Comparison of ENCODE assay signal across 9 cellular contexts in genomic region chr11:65420506-65421203, GRCh38. TPM values are rescaled to one million over a fixed set of nuclear protein-coding genes. Genes with fewer than 3 reads are reported as not detected.
DNase-seq lines count a peak whose midpoint lies in the region; ATAC-seq, FAIRE-seq and TF ChIP-seq lines count a peak whose summit lies in the region.
"Had no signal": no experiment of that assay in that cellular context is flagged by ENCODE, and none has a peak within 500 bp of the region (broad histone marks: within the 10 kb centered on the region; RNA-seq: fewer than 3 reads in every experiment).

No MANE protein-coding gene starts in this region.

- H3K4me3 ChIP-seq in SK-N-SH (ENCODE audit: low read depth in 2 of 2, low read length in 1 of 2) (peak overlapping the region; percentile 35 to 77; a peak in 3 of 4 replicates), kidney (ENCODE audit: low read length in 2 of 2) (peak overlapping the region; percentile 65 to 80), suprapubic skin (peak overlapping the region; percentile 91)

- ATAC-seq in SK-N-SH treated with all-trans-retinoic acid at 6 μM for 48 hours (no peak; the same call in 2 of the 3 replicates), HG03280 (IDR thresholded peaks at IDR 0.05; ENCODE audit: unreplicated experiment) (no peak)

- peak overlapping the region; percentile 99 for H3K4me3 Mint-ChIP-seq in activated naive CD8-positive, alpha-beta T cell

- no peaks in the 10 kb centered on the region for H3K9me3 Mint-ChIP-seq in activated naive CD8-positive, alpha-beta T cell (ENCODE audit: low read depth)

- no peak for TF ChIP-seq POLR2A in suprapubic skin (IDR thresholded peaks at IDR 0.05)

- H3K27me3 Mint-ChIP-seq in activated naive CD8-positive, alpha-beta T cell: no peaks in the 10 kb centered on the region

- CTCF ChIA-PET in SK-N-SH (lab: Yijun Ruan, JAX): interaction anchor here (0.6 to 13.0 kb wide), 11 partner anchors 37 to 105 kb away, joined by 3 to 223 read pairs (median 4); partner anchors contain the start of genes MALAT1 and SLC25A45

- DNase-seq in SK-N-SH (peak; percentile 22), kidney (peak; percentile 30), suprapubic skin (ENCODE audit: low spot score in 2 of 2) (no peak), GM19239 (ENCODE audit: insufficient read length, low spot score) (no peak), RKO (ENCODE audit: low spot score) (no peak)

- H3K27ac Mint-ChIP-seq in activated naive CD8-positive, alpha-beta T cell: peak overlapping the region; percentile 99

- TF ChIP-seq CTCF in SK-N-SH (IDR thresholded peaks at IDR 0.05): no peak
- no peak for TF ChIP-seq CTCF in kidney (IDR thresholded peaks at IDR 0.05; ENCODE audit: borderline replicate concordance, extremely low read depth, insufficient read depth)
- TF ChIP-seq CTCF in suprapubic skin (IDR thresholded peaks at IDR 0.05): no peak

- H3K4me1 Mint-ChIP-seq in activated naive CD8-positive, alpha-beta T cell (ENCODE audit: low read depth): peaks cover 57% of the 10 kb centered on the region

- H3K27me3 ChIP-seq in SK-N-SH (ENCODE audit: insufficient read depth): no peaks in the 10 kb centered on the region
- H3K27me3 ChIP-seq in suprapubic skin: no peaks in the 10 kb centered on the region

- peaks cover 16 to 27% of the 10 kb centered on the region in 2 experiments for H3K36me3 ChIP-seq in SK-N-SH (replicated peaks in 1 of 2; ENCODE audit: control insufficient read depth in 1 of 2, insufficient read depth in 2 of 2, low read length in 1 of 2)
- peaks cover 16 to 30% of the 10 kb centered on the region in 2 donors for H3K36me3 ChIP-seq in kidney (ENCODE audit: control insufficient read depth in 1 of 2, insufficient read depth in 2 of 2, low read length in 2 of 2)
- H3K36me3 ChIP-seq in suprapubic skin: peaks cover 10% of the 10 kb centered on the region

- H3K9me2 ChIP-seq in SK-N-SH: no peaks in the 10 kb centered on the region

- H3K9ac ChIP-seq in SK-N-SH (peak overlapping the region; percentile 98), kidney (ENCODE audit: low read length in 2 of 2) (peak overlapping the region; percentile 92 to 97)

- peak overlapping the region; percentile 100 for H3K27ac ChIP-seq in SK-N-SH (ENCODE audit: low read depth in 2 of 2, low read length in 1 of 2)
- peak overlapping the region; percentile 99 to 100 for H3K27ac ChIP-seq in kidney (ENCODE audit: low read depth in 2 of 2, low read length in 2 of 2)
- H3K27ac ChIP-seq in suprapubic skin: peak overlapping the region; percentile 98

- POLR2A ChIA-PET in SK-N-SH (lab: Yijun Ruan, JAX): interaction anchor here (0.6 to 17.2 kb wide), 6 partner anchors 29 to 104 kb away, joined by 3 to 1027 read pairs (median 4); partner anchors contain the start of genes MALAT1 and SCYL1

- peak overlapping the region; percentile 94 for H3K4me2 ChIP-seq in SK-N-SH

- H3K79me2 ChIP-seq in SK-N-SH (ENCODE audit: insufficient read depth): peaks cover 96% of the 10 kb centered on the region

- TF ChIP-seq EP300 in SK-N-SH (IDR thresholded peaks at IDR 0.05; ENCODE audit: borderline replicate concordance in 1 of 2, low read depth in 1 of 2, low read length in 1 of 2): no peak
- no peak for TF ChIP-seq EP300 in suprapubic skin (IDR thresholded peaks at IDR 0.05)

- H3K36me3 Mint-ChIP-seq in activated naive CD8-positive, alpha-beta T cell: peaks cover 14% of the 10 kb centered on the region

- peaks cover 50 to 61% of the 10 kb centered on the region in 2 experiments for H3K4me1 ChIP-seq in SK-N-SH (ENCODE audit: control insufficient read depth in 1 of 2, insufficient read depth in 2 of 2, low read depth in 1 of 2, low read length in 1 of 2)
- H3K4me1 ChIP-seq in kidney (ENCODE audit: control insufficient read depth in 1 of 2, insufficient read depth in 1 of 2, low read depth in 1 of 2, low read length in 2 of 2): peaks cover 36 to 38% of the 10 kb centered on the region in 2 donors
- H3K4me1 ChIP-seq in suprapubic skin: peaks cover 59% of the 10 kb centered on the region

- FAIRE-seq in kidney (lab: Jason Lieb, UNC) (no peak), GM19239 (lab: Jason Lieb, UNC) (no peak)
- FAIRE-seq: A204.1 had no signal

- intact Hi-C loops in kidney (cut with DNase I): no loop called here

- no peak overlapping the region for H2AFZ ChIP-seq in SK-N-SH (ENCODE audit: low read depth)

- peaks cover 70% of the 10 kb centered on the region for H3F3A ChIP-seq in SK-N-SH (replicated peaks; ENCODE audit: insufficient read depth)

- H4K20me1 ChIP-seq in SK-N-SH (ENCODE audit: insufficient read depth): peaks cover 30% of the 10 kb centered on the region

- no peak for TF ChIP-seq RAD21 in SK-N-SH (IDR thresholded peaks at IDR 0.05; ENCODE audit: low read length)

- 31% methylated on average over 6 of the region's 6 CpGs for WGBS in SK-N-SH (ENCODE audit: low lambda C conversion rate)
- 16% methylated on average over 6 of the region's 6 CpGs for WGBS in suprapubic skin

- no peaks in the 10 kb centered on the region for H3K9me3 ChIP-seq in SK-N-SH
- no peaks in the 10 kb centered on the region for H3K9me3 ChIP-seq in kidney (ENCODE audit: control insufficient read depth in 1 of 2, low read length in 2 of 2)
- H3K9me3 ChIP-seq in suprapubic skin: no peaks in the 10 kb centered on the region

TF ChIP-seq in SK-N-SH, 30 proteins besides CTCF, POLR2A, EP300 and RAD21:
- no peak for TF ChIP-seq USF2 (IDR thresholded peaks at IDR 0.05; ENCODE audit: borderline replicate concordance, low read depth, low read length)
- TF ChIP-seq GATA2 (CRISPR knock-in tag; IDR thresholded peaks at IDR 0.05): peak; percentile 42; the same call in 1 of the 2 replicates

TF ChIP-seq in SK-N-SH treated with all-trans-retinoic acid at 6 μM for 48 hours, 23 proteins besides CTCF, POLR2A, EP300 and RAD21 (continues in another document):
- TF ChIP-seq ZNF8 (CRISPR knock-in tag; IDR thresholded peaks at IDR 0.05) (no peak), ZNF565 (CRISPR knock-in tag; conservative IDR thresholded peaks at IDR 0.05; ENCODE audit: low read depth) (no peak), TSHZ2 (CRISPR knock-in tag; IDR thresholded peaks at IDR 0.05) (no peak), CSRNP3 (CRISPR knock-in tag; IDR thresholded peaks at IDR 0.05) (no peak), RARB (CRISPR knock-in tag; IDR thresholded peaks at IDR 0.05) (no peak), TOX (CRISPR knock-in tag; IDR thresholded peaks at IDR 0.05; ENCODE audit: borderline replicate concordance) (no peak)

RNA-seq across cellular contexts. Expression of gene NEAT1, which starts 1.9 kb away (rescaled TPM):
- polyA plus RNA-seq in SK-N-SH (2012; rRNA removed): 435 and 479 TPM in 2 replicates
- 93.7 and 99.2 TPM in 2 replicates for polyA plus RNA-seq in SK-N-SH (2012; cell fraction: cytosol; rRNA removed)
- 3,897 and 4,476 TPM in 2 replicates for polyA plus RNA-seq in SK-N-SH (2012; cell fraction: nucleus; rRNA removed)
- total RNA-seq in kidney: 1,006 TPM
- polyA plus RNA-seq in kidney (ENCODE audit: insufficient read depth, low read depth, low replicate concordance): 595 TPM
- 1,000 to 10,000 TPM in 1 of 4 donors, 100 to 1,000 TPM in 3; 336 to 2,041 (median 481) TPM for total RNA-seq in suprapubic skin

RNA-seq across cellular contexts. Expression of gene FRMD8, which starts 34.2 kb away (rescaled TPM):
- 17.4 and 19.0 TPM in 2 replicates for polyA plus RNA-seq in SK-N-SH (2012; rRNA removed)
- polyA plus RNA-seq in SK-N-SH (2012; cell fraction: cytosol; rRNA removed): 8.0 and 14.0 TPM in 2 replicates
- polyA plus RNA-seq in SK-N-SH (2012; cell fraction: nucleus; rRNA removed): 32.3 and 58.1 TPM in 2 replicates
- 41.3 TPM for total RNA-seq in kidney
- 9.4 TPM for polyA plus RNA-seq in kidney (ENCODE audit: insufficient read depth, low read depth, low replicate concordance)
- 100 to 1,000 TPM in 1 of 4 donors, 10 to 100 TPM in 3; 56.2 to 107 (median 81.5) TPM for total RNA-seq in suprapubic skin

RNA-seq across cellular contexts. Expression of gene SLC25A45, which starts 38.2 kb away (rescaled TPM):
- polyA plus RNA-seq in SK-N-SH (2012; rRNA removed) (3.1 and 3.6 TPM in 2 replicates), kidney (ENCODE audit: insufficient read depth, low read depth, low replicate concordance) (4.1 TPM)
- polyA plus RNA-seq in SK-N-SH (2012; cell fraction: cytosol; rRNA removed): 1.2 and 1.8 TPM in 2 replicates
- polyA plus RNA-seq in SK-N-SH (2012; cell fraction: nucleus; rRNA removed): 13.7 and 17.4 TPM in 2 replicates
- total RNA-seq in kidney (14.7 TPM), suprapubic skin (1 to 10 TPM; 3.9 to 6.2 (median 4.7) TPM)

Comparison
In these comparisons a context has a peak if more than half of its experiments do, and no peak if none do; other contexts are left out.
1. DNase-seq: peak in SK-N-SH (single experiment) and kidney (single experiment); none in suprapubic skin (0 of 2), GM19239 (single experiment) and RKO (single experiment).
2. Peak in every context shown above with its lines, with median percentiles within 50 percentile points of each other: H3K27ac ChIP-seq and H3K4me3 ChIP-seq.